8 cellular contexts compared by ENCODE assay signal in the genomic region with DNA sequence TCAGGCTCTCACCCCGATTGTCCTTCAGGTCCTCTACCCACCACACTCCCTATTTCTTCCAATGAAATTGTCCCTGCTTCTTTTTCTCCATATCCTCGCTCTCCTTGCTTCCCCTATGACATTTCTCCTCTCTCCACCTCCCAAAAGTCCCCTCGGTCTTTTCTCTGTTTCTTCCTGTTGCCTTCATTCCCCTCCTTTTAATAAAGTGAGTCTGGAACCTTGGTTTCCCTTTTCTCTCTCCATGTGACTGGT. TPM values are rescaled to one million over a fixed set of nuclear protein-coding genes. Genes with fewer than 3 reads are reported as not detected.
DNase-seq lines count a peak whose midpoint lies in the region; ATAC-seq, FAIRE-seq and TF ChIP-seq lines count a peak whose summit lies in the region.

No MANE protein-coding gene starts in this region.

- H3K79me2 ChIP-seq in PC-3 (ENCODE audit: low read length) (peaks cover 44% of the 10 kb centered on the region), endothelial cell of umbilical vein (ENCODE audit: control insufficient read depth, insufficient read depth, low read length) (peaks cover 37% of the 10 kb centered on the region)

- H2BK120ac ChIP-seq in neuronal stem cell (ENCODE audit: low read depth, low read length) = no peak overlapping the region

- no peak for FAIRE-seq in endothelial cell of umbilical vein (lab: Jason Lieb, UNC)

- peaks cover 24% of the 10 kb centered on the region for H3K4me1 ChIP-seq in PC-3 (ENCODE audit: insufficient read depth, low read length)
- peaks cover 16% of the 10 kb centered on the region for H3K4me1 ChIP-seq in endothelial cell of umbilical vein (ENCODE audit: control insufficient read depth, extremely low read depth, insufficient read depth, low read length)
- H3K4me1 ChIP-seq in neuronal stem cell (ENCODE audit: control insufficient read depth in 2 of 2, insufficient read depth in 1 of 2, low read depth in 1 of 2, low read length in 2 of 2) = peaks cover 18 to 23% of the 10 kb centered on the region in 2 donors

- H3K4me3 ChIP-seq in PC-3 (ENCODE audit: low read length) (peak overlapping the region; percentile 72), endothelial cell of umbilical vein (replicated peaks in 1 of 3; ENCODE audit: insufficient read depth in 1 of 3, low read depth in 1 of 3, low read length in 3 of 3) (peak overlapping the region; percentile 47 to 79 (median 49)), neuronal stem cell (ENCODE audit: low read length in 2 of 2) (peak overlapping the region; percentile 68 to 87)

- BruUV-seq in PC-3 (replicated peaks; lab: Mats Ljungman, UMichigan) (TSS peak; percentile 94), endothelial cell of umbilical vein (replicated peaks; lab: Mats Ljungman, UMichigan) (TSS peak; percentile 38)

- H3K79me1 ChIP-seq in neuronal stem cell (ENCODE audit: low read depth, low read length) = peaks cover 8% of the 10 kb centered on the region

- H3K27me3 ChIP-seq in PC-3 (ENCODE audit: low read length) (no peaks in the 10 kb centered on the region), endothelial cell of umbilical vein (ENCODE audit: control insufficient read depth in 2 of 2, insufficient read depth in 2 of 2, low read length in 2 of 2) (peaks cover 7% of the 10 kb centered on the region in 2 experiments), neuronal stem cell (ENCODE audit: control insufficient read depth in 3 of 3, insufficient read depth in 3 of 3, low read depth in 1 of 3, low read length in 3 of 3) (no peaks in the 10 kb centered on the region)

- POLR2A ChIA-PET in PC-3 (lab: Charles Lee; ENCODE audit: unreplicated experiment) = no interaction called here
- POLR2A ChIA-PET in endothelial cell of umbilical vein (lab: Charles Lee) = no interaction called here

- intact Hi-C loops in PC-3 (cut with micrococcal nuclease) (no loop called here), endothelial cell of umbilical vein (cut with micrococcal nuclease) (loop anchor here (1.0 kb wide), 1 partner anchor 116 kb away; a partner anchor contains a TSS), posterior cingulate gyrus (cut with DNase I) (no loop called here)

- H3K4me2 ChIP-seq in PC-3 (ENCODE audit: low read length) (peak overlapping the region; percentile 91), endothelial cell of umbilical vein (ENCODE audit: insufficient read depth, low read length) (peak overlapping the region; percentile 82), neuronal stem cell (ENCODE audit: insufficient read depth, low read length, poor library complexity, severe bottlenecking) (peak overlapping the region; percentile 65)

- no peak overlapping the region for H4K91ac ChIP-seq in neuronal stem cell (ENCODE audit: low read depth, low read length, poor library complexity)

- peak overlapping the region; percentile 79 for H2AFZ ChIP-seq in PC-3 (ENCODE audit: low read length)
- peak overlapping the region; percentile 60 for H2AFZ ChIP-seq in endothelial cell of umbilical vein (ENCODE audit: low read depth, low read length)
- peak overlapping the region; percentile 71 for H2AFZ ChIP-seq in neuronal stem cell (ENCODE audit: low read length)

- H3K36me3 ChIP-seq in PC-3 (ENCODE audit: low read depth, low read length) (peaks cover 9% of the 10 kb centered on the region; the same call in 1 of the 2 replicates), endothelial cell of umbilical vein (ENCODE audit: control insufficient read depth in 2 of 2, extremely low read depth in 1 of 2, insufficient read depth in 2 of 2, low read length in 2 of 2) (peaks cover 3 to 19% of the 10 kb centered on the region in 2 experiments), neuronal stem cell (replicated peaks in 1 of 2; ENCODE audit: control insufficient read depth in 2 of 2, insufficient read depth in 2 of 2, low read length in 2 of 2) (peaks cover 25 to 27% of the 10 kb centered on the region in 2 donors)

- H3K18ac ChIP-seq in neuronal stem cell (ENCODE audit: low read length) = peak overlapping the region; percentile 92

- no peaks in the 10 kb centered on the region for H3K9me2 ChIP-seq in PC-3 (replicated peaks; ENCODE audit: low read length)

- ATAC-seq in GM18909 (IDR thresholded peaks at IDR 0.05; ENCODE audit: poor library complexity, unreplicated experiment) = peak; percentile 2
- ATAC-seq in PC-3 = no peak

- peak overlapping the region; percentile 71 for H3K4ac ChIP-seq in neuronal stem cell (ENCODE audit: low read length)

- peak overlapping the region; percentile 96 for H4K8ac ChIP-seq in neuronal stem cell (ENCODE audit: low read depth, low read length)

- H4K20me1 ChIP-seq in PC-3 (ENCODE audit: low read length) (peaks cover 26% of the 10 kb centered on the region; the same call in 1 of the 2 replicates), endothelial cell of umbilical vein (replicated peaks; ENCODE audit: control insufficient read depth, extremely low read depth, insufficient read depth, low read length) (no peaks in the 10 kb centered on the region)

- peak overlapping the region; percentile 64 for H2AK5ac ChIP-seq in neuronal stem cell (ENCODE audit: low read depth, low read length)

- peak overlapping the region; percentile 96 for H3K9ac ChIP-seq in PC-3 (ENCODE audit: low read length)
- peak overlapping the region; percentile 95 for H3K9ac ChIP-seq in endothelial cell of umbilical vein (replicated peaks; ENCODE audit: extremely low read depth, insufficient read depth, low read length)
- peak overlapping the region; percentile 83 for H3K9ac ChIP-seq in neuronal stem cell (ENCODE audit: low read depth, low read length, poor library complexity)

- dilution Hi-C loops in endothelial cell of umbilical vein (cut with MboI; ENCODE audit: extremely low pct_ligation_motif_present, low sequenced_read_pairs) = no loop called here

- H2BK12ac ChIP-seq in neuronal stem cell (ENCODE audit: low read length) = no peak overlapping the region

- H2BK15ac ChIP-seq in neuronal stem cell (ENCODE audit: low read length) = no peak overlapping the region

- peak overlapping the region; percentile 66 for H3K23ac ChIP-seq in neuronal stem cell (ENCODE audit: low read depth, low read length, poor library complexity)

- H3K9me3 ChIP-seq in PC-3 (ENCODE audit: low read length) (no peaks in the 10 kb centered on the region), endothelial cell of umbilical vein (replicated peaks; ENCODE audit: control insufficient read depth, insufficient read depth, low read length) (no peaks in the 10 kb centered on the region), neuronal stem cell (replicated peaks in 1 of 2; ENCODE audit: control insufficient read depth in 2 of 2, insufficient read depth in 1 of 2, low read depth in 1 of 2, low read length in 2 of 2) (no peaks in the 10 kb centered on the region)

- no peaks in the 10 kb centered on the region for H3K9me1 ChIP-seq in endothelial cell of umbilical vein (replicated peaks; ENCODE audit: control insufficient read depth, extremely low read depth, insufficient read depth, low read length)

- CTCF ChIA-PET in PC-3 (lab: Charles Lee) (no interaction called here), endothelial cell of umbilical vein (lab: Charles Lee) (no interaction called here)

- DNase-seq in PC-3 (no peak), endothelial cell of umbilical vein (ENCODE audit: low read depth, low spot score) (no peak), neuronal stem cell (ENCODE audit: low spot score) (no peak), ecto neural progenitor cell (ENCODE audit: low spot score) (no peak), NOMO-1 (lab: John Stamatoyannopoulos, UW; ENCODE audit: unreplicated experiment in 2 of 2) (no peak), posterior cingulate gyrus (no peak), NCI-H748 treated with DMSO at 0.1 percent for 48 hours (lab: John Stamatoyannopoulos, UW) (no peak)

- H3K14ac ChIP-seq in neuronal stem cell (ENCODE audit: low read length) = no peak overlapping the region

- H3K27ac ChIP-seq in PC-3 (ENCODE audit: low read length) (peak overlapping the region; percentile 72), endothelial cell of umbilical vein (ENCODE audit: insufficient read depth, low read depth, low read length) (peak overlapping the region; percentile 85), neuronal stem cell (replicated peaks; ENCODE audit: low read length) (peak overlapping the region; percentile 85)

- TF ChIP-seq POLR2A in endothelial cell of umbilical vein (IDR thresholded peaks at IDR 0.05; ENCODE audit: low read depth, low read length) = peak; percentile 77

- no peaks in the 10 kb centered on the region for H3F3A ChIP-seq in PC-3 (ENCODE audit: low read length, unreplicated experiment)

- TF ChIP-seq CTCF in PC-3 (conservative IDR thresholded peaks at IDR 0.05; ENCODE audit: low read depth, low read length) (no peak), endothelial cell of umbilical vein (IDR thresholded peaks at IDR 0.05; ENCODE audit: extremely low read depth in 1 of 2, insufficient read depth in 1 of 2, low read depth in 1 of 2, low read length in 2 of 2) (no peak)

- no CpG with 5 or more reads among the region's 3 CpGs for WGBS in neuronal stem cell (ENCODE audit: extremely low coverage in 2 of 2, insufficient read length in 2 of 2, insufficient replicate concordance in 1 of 2), 2 donors

- H2BK5ac ChIP-seq in neuronal stem cell (ENCODE audit: low read length) = no peak overlapping the region

RNA-seq across cellular contexts. Expression of a gene that starts 0.7 kb away (rescaled TPM):
- 14.4 and 15.2 TPM in 2 replicates for total RNA-seq in PC-3 (2014; rRNA removed)
- 14.0 and 15.3 TPM in 2 replicates for total RNA-seq in endothelial cell of umbilical vein
- 13.6 and 20.3 TPM in 2 replicates for polyA plus RNA-seq in endothelial cell of umbilical vein
- polyA plus RNA-seq in endothelial cell of umbilical vein (2011; cell fraction: cytosol; rRNA removed) = 6.8 and 7.7 TPM in 2 replicates
- 7.2 and 7.8 TPM in 2 replicates for polyA plus RNA-seq in endothelial cell of umbilical vein (2011; cell fraction: nucleus; rRNA removed)
- 6.9 and 9.4 TPM in 2 replicates for polyA plus RNA-seq in endothelial cell of umbilical vein (2012)
- 19.3 and 21.3 TPM in 2 replicates for polyA minus RNA-seq in endothelial cell of umbilical vein
- polyA minus RNA-seq in endothelial cell of umbilical vein (2011; cell fraction: cytosol; rRNA and poly(A)+ RNA removed) = 15.4 TPM
- 9.0 and 10.7 TPM in 2 replicates for polyA minus RNA-seq in endothelial cell of umbilical vein (2011; cell fraction: nucleus; rRNA and poly(A)+ RNA removed)
- polyA plus RNA-seq in neuronal stem cell (2013, experiment 1 of 2) = 13.3 TPM
- 13.5 TPM for polyA plus RNA-seq in neuronal stem cell (2013, experiment 2 of 2)

RNA-seq across cellular contexts. Expression of a gene that starts 5.3 kb away (rescaled TPM):
- total RNA-seq in PC-3 (2014; rRNA removed) (0.12 TPM in 1 of 2 replicates, not detected in the other), endothelial cell of umbilical vein (0.53 and 2.2 TPM in 2 replicates)
- 0.80 and 1.0 TPM in 2 replicates for polyA plus RNA-seq in endothelial cell of umbilical vein
- polyA plus RNA-seq in endothelial cell of umbilical vein (2011; cell fraction: cytosol; rRNA removed) = 0.72 and 0.97 TPM in 2 replicates
- 1.8 and 2.9 TPM in 2 replicates for polyA plus RNA-seq in endothelial cell of umbilical vein (2011; cell fraction: nucleus; rRNA removed)
- 0.23 and 0.25 TPM in 2 replicates for polyA plus RNA-seq in endothelial cell of umbilical vein (2012)
- polyA minus RNA-seq in endothelial cell of umbilical vein = 0.49 and 1.3 TPM in 2 replicates
- not detected for polyA minus RNA-seq in endothelial cell of umbilical vein (2011; cell fraction: cytosol; rRNA and poly(A)+ RNA removed)
- 0.63 and 1.1 TPM in 2 replicates for polyA minus RNA-seq in endothelial cell of umbilical vein (2011; cell fraction: nucleus; rRNA and poly(A)+ RNA removed)
- polyA plus RNA-seq in neuronal stem cell (2013, experiment 1 of 2) = 21.6 TPM
- 21.7 TPM for polyA plus RNA-seq in neuronal stem cell (2013, experiment 2 of 2)

RNA-seq across cellular contexts. Expression of a gene that starts 57.0 kb away (rescaled TPM):
- 1.4 and 2.4 TPM in 2 replicates for total RNA-seq in PC-3 (2014; rRNA removed)
- total RNA-seq in endothelial cell of umbilical vein = 3.2 and 4.0 TPM in 2 replicates
- 3.7 and 4.1 TPM in 2 replicates for polyA plus RNA-seq in endothelial cell of umbilical vein
- polyA plus RNA-seq in endothelial cell of umbilical vein (2011; cell fraction: cytosol; rRNA removed) = 1.2 and 1.7 TPM in 2 replicates
- 3.4 and 3.7 TPM in 2 replicates for polyA plus RNA-seq in endothelial cell of umbilical vein (2011; cell fraction: nucleus; rRNA removed)
- polyA plus RNA-seq in endothelial cell of umbilical vein (2012) = 2.0 and 2.8 TPM in 2 replicates
- 1.2 and 2.5 TPM in 2 replicates for polyA minus RNA-seq in endothelial cell of umbilical vein
- polyA minus RNA-seq in endothelial cell of umbilical vein (2011; cell fraction: cytosol; rRNA and poly(A)+ RNA removed) = not detected
- 0.87 and 4.2 TPM in 2 replicates for polyA minus RNA-seq in endothelial cell of umbilical vein (2011; cell fraction: nucleus; rRNA and poly(A)+ RNA removed)
- polyA plus RNA-seq in neuronal stem cell (2013, experiment 1 of 2) = 2.4 TPM
- 2.5 TPM for polyA plus RNA-seq in neuronal stem cell (2013, experiment 2 of 2)
